1 cellular context compared by ENCODE assay signal in the genomic region with DNA sequence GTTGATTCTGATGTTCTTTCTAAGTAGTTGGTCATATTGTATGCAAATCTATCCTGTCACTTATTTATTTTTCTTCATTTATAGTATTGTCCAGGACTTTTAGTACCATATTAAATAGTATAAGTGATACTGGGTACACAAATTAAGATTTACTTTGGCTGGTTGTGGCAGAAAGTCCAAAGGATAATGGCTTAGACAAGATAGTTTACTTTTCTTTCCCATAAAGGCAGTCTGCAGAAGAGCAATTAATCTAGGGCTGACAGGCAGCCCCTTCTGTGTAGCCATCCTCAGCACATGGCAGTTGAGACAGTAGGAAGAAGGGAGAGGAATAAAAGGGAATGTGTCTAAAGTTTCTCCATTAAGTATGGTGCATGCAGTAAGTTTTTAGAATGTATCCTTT.
TF ChIP-seq lines count a peak whose summit lies in the region.

No MANE protein-coding gene starts in this region.

TF ChIP-seq in HEK293T, 16 proteins besides CTCF, POLR2A, EP300 and RAD21:
- TF ChIP-seq, protein P1, sequence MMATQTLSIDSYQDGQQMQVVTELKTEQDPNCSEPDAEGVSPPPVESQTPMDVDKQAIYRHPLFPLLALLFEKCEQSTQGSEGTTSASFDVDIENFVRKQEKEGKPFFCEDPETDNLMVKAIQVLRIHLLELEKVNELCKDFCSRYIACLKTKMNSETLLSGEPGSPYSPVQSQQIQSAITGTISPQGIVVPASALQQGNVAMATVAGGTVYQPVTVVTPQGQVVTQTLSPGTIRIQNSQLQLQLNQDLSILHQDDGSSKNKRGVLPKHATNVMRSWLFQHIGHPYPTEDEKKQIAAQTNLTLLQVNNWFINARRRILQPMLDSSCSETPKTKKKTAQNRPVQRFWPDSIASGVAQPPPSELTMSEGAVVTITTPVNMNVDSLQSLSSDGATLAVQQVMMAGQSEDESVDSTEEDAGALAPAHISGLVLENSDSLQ (IDR thresholded peaks at IDR 0.05): peak; percentile 61; the same call in 1 of the 2 replicates
- no peak for TF ChIP-seq L3MBTL2 (conservative IDR thresholded peaks at IDR 0.05)
TF ChIP-seq in HEK293T: peak in this region for 1.
